Comparison of ENCODE assay signal across 8 cellular contexts in the genomic region with DNA sequence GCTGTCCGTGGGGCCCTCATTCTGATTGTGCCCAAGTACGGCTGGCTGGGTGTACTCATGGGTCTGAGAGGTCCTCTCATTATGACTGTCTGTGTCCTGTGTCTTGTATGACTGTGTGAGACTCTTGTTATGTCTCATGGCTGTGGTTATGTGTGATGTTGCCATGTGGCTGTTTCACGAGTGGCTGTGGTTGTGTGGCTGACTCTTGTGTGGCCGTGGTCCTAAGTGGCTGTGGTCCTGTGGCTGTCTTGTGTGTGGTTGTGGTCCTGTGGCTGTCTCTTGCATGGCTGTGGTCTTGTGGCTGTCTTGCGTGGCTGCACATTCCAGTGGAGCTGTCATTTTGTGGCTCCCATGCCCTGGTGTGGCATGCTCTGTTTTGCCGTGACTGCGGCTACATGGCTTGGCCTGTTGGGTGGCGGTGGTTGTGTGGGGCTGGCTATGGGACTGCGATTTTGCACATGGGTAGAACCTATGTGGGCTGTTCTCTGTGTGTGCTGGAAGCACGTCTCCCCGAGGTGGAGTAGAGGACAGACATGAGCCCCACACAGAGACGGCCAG. TPM values are rescaled to one million over a fixed set of nuclear protein-coding genes. Genes with fewer than 3 reads are reported as not detected.
A peak's percentile ranks its signal among the peaks of the same experiment; 100 is the strongest.
DNase-seq lines count a peak whose midpoint lies in the region; ATAC-seq, FAIRE-seq and TF ChIP-seq lines count a peak whose summit lies in the region.

No MANE protein-coding gene starts in this region.

- peaks cover 12 to 32% (median 23%) of the 10 kb centered on the region in 4 donors for H3K4me1 ChIP-seq in liver (ENCODE audit: control insufficient read depth in 4 of 4, insufficient read depth in 4 of 4, low read length in 3 of 4)
- H3K4me1 ChIP-seq in HepG2 (ENCODE audit: insufficient read depth, low read length): peaks cover 36% of the 10 kb centered on the region
- peaks cover 0 to 63% (median 41%) of the 10 kb centered on the region in 4 donors for H3K4me1 ChIP-seq in tibial artery

- no peaks in the 10 kb centered on the region for H3K27me3 ChIP-seq in liver (ENCODE audit: control insufficient read depth in 4 of 4, insufficient read depth in 4 of 4, low read length in 3 of 4)
- H3K27me3 ChIP-seq in HepG2 (ENCODE audit: control insufficient read depth in 1 of 2, insufficient read depth in 2 of 2, low read length in 2 of 2): no peaks in the 10 kb centered on the region
- no peaks in the 10 kb centered on the region for H3K27me3 ChIP-seq in tibial artery

- no peaks in the 10 kb centered on the region for H3K79me2 ChIP-seq in HepG2 (ENCODE audit: insufficient read depth, low read length)

- CTCF ChIA-PET in HepG2 (lab: Yijun Ruan, JAX; ENCODE audit: low intra/inter-chr PET ratio, low total read pairs): no interaction called here

- DNase-seq in HepG2 (ENCODE audit: low spot score): no peak
- peak; percentile 29 to 48 for DNase-seq in activated T-helper 1 cell treated with anti-CD3 and anti-CD28 coated beads, Interleukin-2, amount 50 U/mL, for 16 hours (ENCODE audit: low read depth in 1 of 2, low spot score in 1 of 2)
- DNase-seq in lung microvascular endothelial cell (ENCODE audit: low read depth in 2 of 2): peak; percentile 42 to 45
- peak in 1 of 2 donors; percentile 66 for DNase-seq in tibial artery
- no peak for DNase-seq in NCI-H69 (lab: John Stamatoyannopoulos, UW)
- no peak for DNase-seq in AG08396 (ENCODE audit: low spot score)
- DNase-seq in COLO668 (lab: John Stamatoyannopoulos, UW; ENCODE audit: unreplicated experiment): no peak

- no peak overlapping the region for H3K4me2 ChIP-seq in HepG2 (ENCODE audit: low read depth, low read length)

- no peaks in the 10 kb centered on the region; the same call in 1 of the 2 replicates for H4K20me1 ChIP-seq in HepG2 (ENCODE audit: insufficient read depth, low read length)

- FAIRE-seq in HepG2 (lab: Jason Lieb, UNC): no peak

- TF ChIP-seq POLR2A in HepG2 (IDR thresholded peaks at IDR 0.05; ENCODE audit: insufficient read depth in 1 of 2, low read depth in 2 of 2, low read length in 2 of 2): no peak

- intact Hi-C loops in HepG2 (cut with micrococcal nuclease; ENCODE audit: unreplicated experiment): no loop called here
- intact Hi-C loops in tibial artery (cut with DNase I; ENCODE audit: low total_unique reads): no loop called here

- H3K27ac ChIP-seq in liver (ENCODE audit: low read depth in 1 of 2, low read length in 2 of 2) (peak overlapping the region; percentile 87 to 91), HepG2 (ENCODE audit: extremely low read length, insufficient read depth, low read length) (no peak overlapping the region), tibial artery (peak overlapping the region; percentile 74 to 94)

- ATAC-seq in HepG2: no peak

- H3K9ac ChIP-seq in liver (ENCODE audit: low read depth in 1 of 2, low read length in 2 of 2) (peak overlapping the region in 1 of 2 donors; percentile 47), HepG2 (ENCODE audit: insufficient read depth, low read depth, low read length) (no peak overlapping the region)

- POLR2A ChIA-PET in HepG2 (lab: Yijun Ruan, JAX): no interaction called here

- H2AFZ ChIP-seq in HepG2 (ENCODE audit: low read length): no peak overlapping the region

- H3K36me3 ChIP-seq in liver (ENCODE audit: control insufficient read depth in 4 of 4, insufficient read depth in 3 of 4, low read depth in 1 of 4, low read length in 3 of 4) (peaks cover 0 to 5% (median 0%) of the 10 kb centered on the region in 4 donors), HepG2 (replicated peaks in 1 of 2; ENCODE audit: control insufficient read depth in 1 of 2, insufficient read depth in 2 of 2, low read length in 2 of 2) (0 out of 5 replicates have a peak, but pooled peaks cover 0 to 3% of the 10 kb centered on the region in 2 experiments), tibial artery (peaks cover 0 to 23% (median 5%) of the 10 kb centered on the region in 3 donors)

- BruUV-seq in HepG2 (replicated peaks; lab: Mats Ljungman, UMichigan): no TSS peak

- in situ Hi-C loops in HepG2 (cut with HindIII; ENCODE audit: extremely low pct_ligation_motif_present, low pct_unique_long_range_greater_than_20kb): no loop called here

- H3K9me3 ChIP-seq in liver (ENCODE audit: control insufficient read depth in 4 of 4, low read length in 3 of 4) (no peaks in the 10 kb centered on the region), HepG2 (ENCODE audit: low read length) (no peaks in the 10 kb centered on the region), tibial artery (no peaks in the 10 kb centered on the region)

- no peak for TF ChIP-seq EP300 in HepG2 (IDR thresholded peaks at IDR 0.05; ENCODE audit: low read depth in 2 of 2, low read length in 2 of 2)
- TF ChIP-seq EP300 in HepG2 (CRISPR knock-in tag; IDR thresholded peaks at IDR 0.05; ENCODE audit: borderline replicate concordance): no peak

- TF ChIP-seq RAD21 in liver (IDR thresholded peaks at IDR 0.05): no peak
- TF ChIP-seq RAD21 in HepG2 (CRISPR knock-in tag; IDR thresholded peaks at IDR 0.05): no peak

- H3K4me3 ChIP-seq in liver (ENCODE audit: low read depth in 1 of 3, low read length in 3 of 3) (no peak overlapping the region), HepG2 (replicated peaks in 1 of 3; ENCODE audit: insufficient read depth in 1 of 3, low read depth in 2 of 3, low read length in 3 of 3) (no peak overlapping the region), tibial artery (peak overlapping the region in 1 of 2 donors; percentile 55)

- 78% methylated on average over 12 of the region's 12 CpGs for WGBS in liver
- 70% methylated on average over 2 of the region's 12 CpGs for WGBS in HepG2 (ENCODE audit: low lambda C conversion rate)

- TF ChIP-seq CTCF in liver (IDR thresholded peaks at IDR 0.05; ENCODE audit: low read depth, low read length, missing input control) (no peak), HepG2 (CRISPR knock-in tag; IDR thresholded peaks at IDR 0.05) (no peak), tibial artery (IDR thresholded peaks at IDR 0.05) (no peak)

RNA-seq across cellular contexts. Expression of a gene that starts 2.5 kb away (rescaled TPM):
- total RNA-seq in liver (10 to 100 TPM in 1 of 2 donors, 1 to 10 TPM in 1; 2.0 to 69.7 TPM), HepG2 (2016; rRNA removed; fragmentation: Illumina TruSeq; extraction: Trizol) (0.69 and 0.75 TPM in 2 replicates), lung microvascular endothelial cell (17.3 and 28.8 TPM in 2 replicates)
- polyA plus RNA-seq in liver (1 to 10 TPM in 1 of 2 donors, under 1 TPM in 1; 0.35 to 2.6 TPM), HepG2 (2011; rRNA removed) (0.72 and 0.92 TPM in 2 replicates)
- total RNA-seq in HepG2 (2016; cell fraction: cytosol; rRNA removed; fragmentation: Illumina TruSeq; extraction: Trizol; ENCODE audit: low read depth): 0.79 and 0.91 TPM in 2 replicates
- total RNA-seq in HepG2 (2016; cell fraction: insoluble cytoplasmic fraction; rRNA removed; fragmentation: Illumina TruSeq; extraction: Trizol): 0.40 and 0.97 TPM in 2 replicates
- 0.74 and 0.90 TPM in 2 replicates for total RNA-seq in HepG2 (2016; cell fraction: membrane; rRNA removed; fragmentation: Illumina TruSeq; extraction: Trizol)
- 0.31 and 0.75 TPM in 2 replicates for total RNA-seq in HepG2 (2016; cell fraction: nucleus; rRNA removed; fragmentation: Illumina TruSeq; extraction: Trizol)
- polyA plus RNA-seq in HepG2 (2011; cell fraction: cytosol; rRNA removed): 0.71 and 1.6 TPM in 2 replicates
- polyA plus RNA-seq in HepG2 (2011; cell fraction: nucleus; rRNA removed): 2.0 and 2.6 TPM in 2 replicates
- polyA plus RNA-seq in HepG2 (2012): 0.31 and 0.32 TPM in 2 replicates
- polyA plus RNA-seq in HepG2 (2016; cell fraction: cytosol; fragmentation: Illumina TruSeq; extraction: Trizol; ENCODE audit: low read depth): 0.57 and 0.66 TPM in 2 replicates
- polyA plus RNA-seq in HepG2 (2016; cell fraction: insoluble cytoplasmic fraction; fragmentation: Illumina TruSeq; extraction: Trizol; ENCODE audit: low read depth): 0.51 and 0.59 TPM in 2 replicates
- polyA plus RNA-seq in HepG2 (2016; cell fraction: membrane; fragmentation: Illumina TruSeq; extraction: Trizol; ENCODE audit: low read depth): 0.76 and 0.86 TPM in 2 replicates
- 0.93 and 1.5 TPM in 2 replicates for polyA plus RNA-seq in HepG2 (2016; cell fraction: nucleus; fragmentation: Illumina TruSeq; extraction: Trizol; ENCODE audit: insufficient read depth, low read depth)
- polyA minus RNA-seq in HepG2 (2011; rRNA and poly(A)+ RNA removed; ENCODE audit: low replicate concordance): 0.09 and 1.9 TPM in 2 replicates
- polyA minus RNA-seq in HepG2 (2011; cell fraction: cytosol; rRNA and poly(A)+ RNA removed): 0.49 and 0.70 TPM in 2 replicates
- 0.64 and 1.1 TPM in 2 replicates for polyA minus RNA-seq in HepG2 (2011; cell fraction: nucleus; rRNA and poly(A)+ RNA removed)

RNA-seq across cellular contexts. Expression of a gene that starts 16.4 kb away (rescaled TPM):
- 10 to 100 TPM in 1 of 2 donors, 1 to 10 TPM in 1; 8.3 to 15.6 TPM for total RNA-seq in liver
- polyA plus RNA-seq in liver: 10 to 100 TPM in 1 of 2 donors, 1 to 10 TPM in 1; 9.8 to 13.7 TPM
- total RNA-seq in HepG2 (2016; rRNA removed; fragmentation: Illumina TruSeq; extraction: Trizol): 27.9 and 44.1 TPM in 2 replicates
- 9.6 and 11.8 TPM in 2 replicates for total RNA-seq in HepG2 (2016; cell fraction: cytosol; rRNA removed; fragmentation: Illumina TruSeq; extraction: Trizol; ENCODE audit: low read depth)
- total RNA-seq in HepG2 (2016; cell fraction: insoluble cytoplasmic fraction; rRNA removed; fragmentation: Illumina TruSeq; extraction: Trizol): 23.9 and 45.4 TPM in 2 replicates
- 14.3 and 15.5 TPM in 2 replicates for total RNA-seq in HepG2 (2016; cell fraction: membrane; rRNA removed; fragmentation: Illumina TruSeq; extraction: Trizol)
- total RNA-seq in HepG2 (2016; cell fraction: nucleus; rRNA removed; fragmentation: Illumina TruSeq; extraction: Trizol): 55.3 and 60.2 TPM in 2 replicates
- polyA plus RNA-seq in HepG2 (2011; rRNA removed): 35.5 and 42.9 TPM in 2 replicates
- 16.0 and 24.0 TPM in 2 replicates for polyA plus RNA-seq in HepG2 (2011; cell fraction: cytosol; rRNA removed)
- 421 and 529 TPM in 2 replicates for polyA plus RNA-seq in HepG2 (2011; cell fraction: nucleus; rRNA removed)
- 22.9 and 29.0 TPM in 2 replicates for polyA plus RNA-seq in HepG2 (2012)
- 9.7 and 9.9 TPM in 2 replicates for polyA plus RNA-seq in HepG2 (2016; cell fraction: cytosol; fragmentation: Illumina TruSeq; extraction: Trizol; ENCODE audit: low read depth)
- 24.6 and 27.1 TPM in 2 replicates for polyA plus RNA-seq in HepG2 (2016; cell fraction: insoluble cytoplasmic fraction; fragmentation: Illumina TruSeq; extraction: Trizol; ENCODE audit: low read depth)
- 10.7 and 11.5 TPM in 2 replicates for polyA plus RNA-seq in HepG2 (2016; cell fraction: membrane; fragmentation: Illumina TruSeq; extraction: Trizol; ENCODE audit: low read depth)
- polyA plus RNA-seq in HepG2 (2016; cell fraction: nucleus; fragmentation: Illumina TruSeq; extraction: Trizol; ENCODE audit: insufficient read depth, low read depth): 144 and 171 TPM in 2 replicates
- polyA minus RNA-seq in HepG2 (2011; rRNA and poly(A)+ RNA removed; ENCODE audit: low replicate concordance): 61.2 and 61.3 TPM in 2 replicates
- polyA minus RNA-seq in HepG2 (2011; cell fraction: cytosol; rRNA and poly(A)+ RNA removed): 12.5 and 24.5 TPM in 2 replicates
- polyA minus RNA-seq in HepG2 (2011; cell fraction: nucleus; rRNA and poly(A)+ RNA removed): 44.6 and 48.9 TPM in 2 replicates
- total RNA-seq in lung microvascular endothelial cell: 17.4 and 26.6 TPM in 2 replicates

RNA-seq across cellular contexts. Expression of a gene that starts 18.0 kb away (rescaled TPM):
- total RNA-seq in liver (10 to 100 TPM; 16.7 to 18.7 TPM), HepG2 (2016; rRNA removed; fragmentation: Illumina TruSeq; extraction: Trizol) (31.8 and 46.7 TPM in 2 replicates), lung microvascular endothelial cell (32.7 and 34.1 TPM in 2 replicates)
- polyA plus RNA-seq in liver (10 to 100 TPM in 1 of 2 donors, under 1 TPM in 1; 0.86 to 24.7 TPM), HepG2 (2011; rRNA removed) (42.3 and 55.2 TPM in 2 replicates)
- total RNA-seq in HepG2 (2016; cell fraction: cytosol; rRNA removed; fragmentation: Illumina TruSeq; extraction: Trizol; ENCODE audit: low read depth): 6.8 and 8.2 TPM in 2 replicates
- 29.7 and 42.3 TPM in 2 replicates for total RNA-seq in HepG2 (2016; cell fraction: insoluble cytoplasmic fraction; rRNA removed; fragmentation: Illumina TruSeq; extraction: Trizol)
- total RNA-seq in HepG2 (2016; cell fraction: membrane; rRNA removed; fragmentation: Illumina TruSeq; extraction: Trizol): 37.1 and 38.6 TPM in 2 replicates
- 21.0 and 21.3 TPM in 2 replicates for total RNA-seq in HepG2 (2016; cell fraction: nucleus; rRNA removed; fragmentation: Illumina TruSeq; extraction: Trizol)
- 33.3 and 62.6 TPM in 2 replicates for polyA plus RNA-seq in HepG2 (2011; cell fraction: cytosol; rRNA removed)
- 93.5 and 114 TPM in 2 replicates for polyA plus RNA-seq in HepG2 (2011; cell fraction: nucleus; rRNA removed)
- 13.2 and 18.2 TPM in 2 replicates for polyA plus RNA-seq in HepG2 (2012)
- 6.3 and 6.7 TPM in 2 replicates for polyA plus RNA-seq in HepG2 (2016; cell fraction: cytosol; fragmentation: Illumina TruSeq; extraction: Trizol; ENCODE audit: low read depth)
- polyA plus RNA-seq in HepG2 (2016; cell fraction: insoluble cytoplasmic fraction; fragmentation: Illumina TruSeq; extraction: Trizol; ENCODE audit: low read depth): 35.6 and 46.3 TPM in 2 replicates
- 28.2 and 28.5 TPM in 2 replicates for polyA plus RNA-seq in HepG2 (2016; cell fraction: membrane; fragmentation: Illumina TruSeq; extraction: Trizol; ENCODE audit: low read depth)
- 37.4 and 39.4 TPM in 2 replicates for polyA plus RNA-seq in HepG2 (2016; cell fraction: nucleus; fragmentation: Illumina TruSeq; extraction: Trizol; ENCODE audit: insufficient read depth, low read depth)
- 91.1 and 200 TPM in 2 replicates for polyA minus RNA-seq in HepG2 (2011; rRNA and poly(A)+ RNA removed; ENCODE audit: low replicate concordance)
- 45.0 and 58.7 TPM in 2 replicates for polyA minus RNA-seq in HepG2 (2011; cell fraction: cytosol; rRNA and poly(A)+ RNA removed)
- 12.7 and 13.6 TPM in 2 replicates for polyA minus RNA-seq in HepG2 (2011; cell fraction: nucleus; rRNA and poly(A)+ RNA removed)

RNA-seq across cellular contexts. Expression of a gene that starts 50.1 kb away (rescaled TPM):
- total RNA-seq in liver (10 to 100 TPM; 15.7 to 23.3 TPM), HepG2 (2016; rRNA removed; fragmentation: Illumina TruSeq; extraction: Trizol) (36.8 and 47.9 TPM in 2 replicates), lung microvascular endothelial cell (46.4 and 56.0 TPM in 2 replicates)
- polyA plus RNA-seq in liver (10 to 100 TPM; 19.2 to 32.7 TPM), HepG2 (2011; rRNA removed) (66.4 and 85.5 TPM in 2 replicates)
- 56.0 and 67.5 TPM in 2 replicates for total RNA-seq in HepG2 (2016; cell fraction: cytosol; rRNA removed; fragmentation: Illumina TruSeq; extraction: Trizol; ENCODE audit: low read depth)
- total RNA-seq in HepG2 (2016; cell fraction: insoluble cytoplasmic fraction; rRNA removed; fragmentation: Illumina TruSeq; extraction: Trizol): 33.4 and 50.3 TPM in 2 replicates
- 78.5 and 90.1 TPM in 2 replicates for total RNA-seq in HepG2 (2016; cell fraction: membrane; rRNA removed; fragmentation: Illumina TruSeq; extraction: Trizol)
- total RNA-seq in HepG2 (2016; cell fraction: nucleus; rRNA removed; fragmentation: Illumina TruSeq; extraction: Trizol): 27.2 and 35.2 TPM in 2 replicates
- polyA plus RNA-seq in HepG2 (2011; cell fraction: cytosol; rRNA removed): 58.0 and 78.9 TPM in 2 replicates
- 198 and 219 TPM in 2 replicates for polyA plus RNA-seq in HepG2 (2011; cell fraction: nucleus; rRNA removed)
- 28.8 and 43.3 TPM in 2 replicates for polyA plus RNA-seq in HepG2 (2012)
- 79.7 and 89.7 TPM in 2 replicates for polyA plus RNA-seq in HepG2 (2016; cell fraction: cytosol; fragmentation: Illumina TruSeq; extraction: Trizol; ENCODE audit: low read depth)
- 39.4 and 44.9 TPM in 2 replicates for polyA plus RNA-seq in HepG2 (2016; cell fraction: insoluble cytoplasmic fraction; fragmentation: Illumina TruSeq; extraction: Trizol; ENCODE audit: low read depth)
- polyA plus RNA-seq in HepG2 (2016; cell fraction: membrane; fragmentation: Illumina TruSeq; extraction: Trizol; ENCODE audit: low read depth): 85.7 and 88.6 TPM in 2 replicates
- 76.5 and 85.3 TPM in 2 replicates for polyA plus RNA-seq in HepG2 (2016; cell fraction: nucleus; fragmentation: Illumina TruSeq; extraction: Trizol; ENCODE audit: insufficient read depth, low read depth)
- 37.6 and 153 TPM in 2 replicates for polyA minus RNA-seq in HepG2 (2011; rRNA and poly(A)+ RNA removed; ENCODE audit: low replicate concordance)
- 11.9 and 14.2 TPM in 2 replicates for polyA minus RNA-seq in HepG2 (2011; cell fraction: cytosol; rRNA and poly(A)+ RNA removed)
- 10.3 and 12.1 TPM in 2 replicates for polyA minus RNA-seq in HepG2 (2011; cell fraction: nucleus; rRNA and poly(A)+ RNA removed)

RNA-seq across cellular contexts. Expression of a gene that starts 50.1 kb away (rescaled TPM):
- total RNA-seq in liver (10 to 100 TPM; 11.4 to 20.3 TPM), HepG2 (2016; rRNA removed; fragmentation: Illumina TruSeq; extraction: Trizol) (10.0 and 14.3 TPM in 2 replicates), lung microvascular endothelial cell (19.0 and 31.2 TPM in 2 replicates)
- polyA plus RNA-seq in liver (10 to 100 TPM; 23.6 to 38.9 TPM), HepG2 (2011; rRNA removed) (10.1 and 12.9 TPM in 2 replicates)
- total RNA-seq in HepG2 (2016; cell fraction: cytosol; rRNA removed; fragmentation: Illumina TruSeq; extraction: Trizol; ENCODE audit: low read depth): 5.0 and 5.9 TPM in 2 replicates
- total RNA-seq in HepG2 (2016; cell fraction: insoluble cytoplasmic fraction; rRNA removed; fragmentation: Illumina TruSeq; extraction: Trizol): 8.1 and 16.1 TPM in 2 replicates
- 10.0 and 11.1 TPM in 2 replicates for total RNA-seq in HepG2 (2016; cell fraction: membrane; rRNA removed; fragmentation: Illumina TruSeq; extraction: Trizol)
- total RNA-seq in HepG2 (2016; cell fraction: nucleus; rRNA removed; fragmentation: Illumina TruSeq; extraction: Trizol): 12.6 and 13.6 TPM in 2 replicates
- polyA plus RNA-seq in HepG2 (2011; cell fraction: cytosol; rRNA removed): 14.4 and 15.3 TPM in 2 replicates
- 84.6 and 97.2 TPM in 2 replicates for polyA plus RNA-seq in HepG2 (2011; cell fraction: nucleus; rRNA removed)
- 20.1 and 25.8 TPM in 2 replicates for polyA plus RNA-seq in HepG2 (2012)
- polyA plus RNA-seq in HepG2 (2016; cell fraction: cytosol; fragmentation: Illumina TruSeq; extraction: Trizol; ENCODE audit: low read depth): 5.5 and 5.8 TPM in 2 replicates
- 17.5 and 22.6 TPM in 2 replicates for polyA plus RNA-seq in HepG2 (2016; cell fraction: insoluble cytoplasmic fraction; fragmentation: Illumina TruSeq; extraction: Trizol; ENCODE audit: low read depth)
- 9.7 and 9.8 TPM in 2 replicates for polyA plus RNA-seq in HepG2 (2016; cell fraction: membrane; fragmentation: Illumina TruSeq; extraction: Trizol; ENCODE audit: low read depth)
- 39.1 and 40.8 TPM in 2 replicates for polyA plus RNA-seq in HepG2 (2016; cell fraction: nucleus; fragmentation: Illumina TruSeq; extraction: Trizol; ENCODE audit: insufficient read depth, low read depth)
- polyA minus RNA-seq in HepG2 (2011; rRNA and poly(A)+ RNA removed; ENCODE audit: low replicate concordance): 8.1 and 9.7 TPM in 2 replicates
- 7.0 and 7.3 TPM in 2 replicates for polyA minus RNA-seq in HepG2 (2011; cell fraction: cytosol; rRNA and poly(A)+ RNA removed)
- polyA minus RNA-seq in HepG2 (2011; cell fraction: nucleus; rRNA and poly(A)+ RNA removed): 9.7 and 9.9 TPM in 2 replicates

Comparison
In these comparisons a context has a peak if more than half of its experiments do, and no peak if none do; other contexts are left out.
1. DNase-seq: peak in activated T-helper 1 cell treated with anti-CD3 and anti-CD28 coated beads, Interleukin-2, amount 50 U/mL, for 16 hours (2 of 2) and lung microvascular endothelial cell (2 of 2); none in HepG2 (single experiment), NCI-H69 (single experiment), AG08396 (single experiment) and COLO668 (single experiment).